Comparison of ENCODE assay signal across 8 cellular contexts in the genomic region with DNA sequence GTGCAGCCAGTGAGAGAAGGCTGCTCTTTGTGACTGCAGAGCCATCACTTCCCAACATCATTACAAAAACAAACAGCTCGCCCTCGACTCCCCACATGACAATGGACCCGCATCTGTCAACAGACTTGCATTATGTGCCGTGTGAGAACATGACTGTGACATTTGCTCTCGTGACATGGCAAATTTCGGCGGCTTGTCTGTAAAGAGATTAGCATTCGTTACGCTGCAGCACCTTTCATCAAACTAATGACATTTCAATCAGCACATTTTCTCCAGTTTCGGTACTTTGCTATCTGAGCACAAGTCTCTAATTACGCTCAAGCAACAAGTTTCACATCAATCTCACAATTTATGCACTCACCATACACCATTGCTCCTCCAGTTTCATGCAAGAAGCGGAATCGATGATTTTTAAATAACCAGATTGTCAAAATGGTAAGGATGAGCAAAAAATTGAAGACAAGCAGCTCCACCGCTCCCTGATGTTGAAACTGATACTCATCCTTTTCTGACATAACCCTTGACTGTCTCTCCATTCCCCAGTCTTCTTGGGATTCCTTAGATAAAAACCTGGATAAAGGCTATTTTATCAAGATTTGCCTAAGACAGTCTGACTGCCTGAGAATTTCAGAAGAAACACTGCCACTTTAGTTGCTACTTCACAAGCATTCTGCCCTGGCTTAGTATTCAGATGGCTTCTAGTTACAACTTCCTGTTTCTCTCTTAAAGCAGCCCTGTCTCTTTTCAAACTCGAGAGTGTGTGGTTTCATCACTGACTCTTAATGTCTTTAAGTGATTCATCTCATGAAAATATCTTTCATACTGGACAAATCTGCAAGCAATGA. TPM values are rescaled to one million over a fixed set of nuclear protein-coding genes. Genes with fewer than 3 reads are reported as not detected.
A peak's percentile ranks its signal among the peaks of the same experiment; 100 is the strongest.
DNase-seq lines count a peak whose midpoint lies in the region; ATAC-seq, FAIRE-seq and TF ChIP-seq lines count a peak whose summit lies in the region.

A gene (minus strand): TSS at position 682 of the 845 bp plus-strand sequence. CDS start 146 bp downstream, at position 536.

- peak within 1 kb of the TSS; percentile 92 to 97 (median 92) for H3K4me3 Mint-ChIP-seq in T-cell

- peak; percentile 25; the same call in 1 of the 2 replicates for TF ChIP-seq POLR2A in GM12892 (IDR thresholded peaks at IDR 0.05; ENCODE audit: low read depth, low read length)

- H3K4me3 ChIP-seq in KMS-11 (IDR thresholded peaks at IDR 0.05; ENCODE audit: insufficient read depth, low read depth, low read length): peak within 1 kb of the TSS; percentile 80
- H3K4me3 ChIP-seq in bronchial epithelial cell (ENCODE audit: low read depth, low read length): peak within 1 kb of the TSS; percentile 38
- peak within 1 kb of the TSS; percentile 67 for H3K4me3 ChIP-seq in skeletal muscle cell (ENCODE audit: low read depth, low read length)

- no peaks in the 10 kb centered on the region for H3K9me3 Mint-ChIP-seq in T-cell

- H3K27ac ChIP-seq in KMS-11: peak within 1 kb of the TSS; percentile 95

- no peaks in the 10 kb centered on the region for H3K36me3 Mint-ChIP-seq in T-cell

- DNase-seq in GM12892 (ENCODE audit: insufficient read length) (no peak), T-cell (peak in 31 of 34 experiments; percentile 1 to 47 (median 18)), bronchial epithelial cell (ENCODE audit: low read depth) (peak; percentile 83), iPS-NIHi7 (ENCODE audit: extremely low spot score) (peak; percentile 27), skeletal muscle cell (ENCODE audit: low read depth) (peak; percentile 48), GOT3 (lab: John Stamatoyannopoulos, UW) (no peak)

- TF ChIP-seq CTCF in KMS-11 (conservative IDR thresholded peaks at IDR 0.05; ENCODE audit: low read depth, low read length): no peak
- TF ChIP-seq CTCF in bronchial epithelial cell (IDR thresholded peaks at IDR 0.05; ENCODE audit: insufficient read depth, low read length, severe bottlenecking): no peak

- ATAC-seq in GM21737 (IDR thresholded peaks at IDR 0.05; ENCODE audit: unreplicated experiment) (peak; percentile 88), T-cell (replicated peaks in 1 of 4) (peak; percentile 84 to 94 (median 92))

- peak within 1 kb of the TSS; percentile 86 for H3K4me2 ChIP-seq in KMS-11

- no peaks in the 10 kb centered on the region for H3K27me3 ChIP-seq in KMS-11 (ENCODE audit: insufficient read depth, low read depth)
- H3K27me3 ChIP-seq in bronchial epithelial cell (ENCODE audit: control insufficient read depth, insufficient read depth, low read length): no peaks in the 10 kb centered on the region

- peaks cover 34% of the 10 kb centered on the region; the same call in 1 of the 2 replicates for H3K79me2 ChIP-seq in KMS-11 (ENCODE audit: insufficient read depth, low read depth)

- peaks cover 79% of the 10 kb centered on the region for H3K4me1 ChIP-seq in KMS-11 (ENCODE audit: low read depth, poor library complexity, severe bottlenecking)

- H3K27ac Mint-ChIP-seq in T-cell: peak within 1 kb of the TSS; percentile 95

- H2AFZ ChIP-seq in KMS-11 (ENCODE audit: low read depth): peak within 1 kb of the TSS; percentile 21

- H4K20me1 ChIP-seq in KMS-11 (ENCODE audit: insufficient read depth): no peaks in the 10 kb centered on the region

- FAIRE-seq in GM12892 (lab: Jason Lieb, UNC) (peak; percentile 94), bronchial epithelial cell (lab: Jason Lieb, UNC) (no peak)

- peaks cover 50 to 63% (median 59%) of the 10 kb centered on the region in 3 donors for H3K4me1 Mint-ChIP-seq in T-cell

- H3K36me3 ChIP-seq in KMS-11 (ENCODE audit: insufficient read depth): no peaks in the 10 kb centered on the region
- H3K36me3 ChIP-seq in bronchial epithelial cell (ENCODE audit: control insufficient read depth, insufficient read depth, low read length): no peaks in the 10 kb centered on the region

- POLR2A ChIA-PET in T-cell (lab: Charles Lee): interaction anchor here in 1 of 2 donors (1.3 kb wide), 1 partner anchor 124 kb away, joined by 3 read pairs; a partner anchor contains a TSS

- no peaks in the 10 kb centered on the region for H3K27me3 Mint-ChIP-seq in T-cell

- CTCF ChIA-PET in T-cell (lab: Charles Lee): interaction anchor here in 1 of 2 donors (1.0 kb wide), 2 partner anchors 23 to 124 kb away, joined by 3 read pairs; a partner anchor contains a TSS

- H3K9ac ChIP-seq in KMS-11: peak within 1 kb of the TSS; percentile 70

RNA-seq across cellular contexts. Expression of the gene that starts here (rescaled TPM):
- 19.0 TPM for polyA plus RNA-seq in GM12892 (2012; ENCODE audit: missing spikeins)
- total RNA-seq in T-cell (10 to 100 TPM; 11.2 to 36.8 (median 17.8) TPM), bronchial epithelial cell (1.3 and 1.4 TPM in 2 replicates)

Comparison
In these comparisons a context has a peak if more than half of its experiments do, and no peak if none do; other contexts are left out.
1. DNase-seq: peak in T-cell (31 of 34), bronchial epithelial cell (single experiment), iPS-NIHi7 (single experiment) and skeletal muscle cell (single experiment); none in GM12892 (single experiment) and GOT3 (single experiment).
2. Peak in every context shown above with its lines, with median percentiles within 50 percentile points of each other: H3K4me3 ChIP-seq.